ENCODE assay signal across 27 cellular contexts in the genomic region with DNA sequence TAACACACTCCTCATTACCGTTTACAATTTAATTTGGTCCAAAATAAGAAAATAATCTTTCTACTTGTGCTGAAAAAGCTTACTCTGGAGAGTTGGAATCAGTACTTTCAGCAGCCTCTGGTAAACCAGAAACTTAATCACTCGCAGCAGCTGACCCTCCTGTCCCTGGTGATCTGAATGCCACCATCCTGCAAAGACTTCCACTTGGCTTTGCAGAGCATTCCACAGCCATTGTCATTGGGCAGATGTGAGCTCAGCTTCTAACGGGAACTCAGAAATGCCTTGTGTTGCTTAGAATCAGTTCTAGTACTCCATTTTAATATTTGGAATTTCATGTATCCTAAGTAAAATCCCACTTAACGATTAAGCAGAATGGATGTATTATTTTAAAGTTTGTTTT. TPM values are rescaled to one million over a fixed set of nuclear protein-coding genes. Genes with fewer than 3 reads are reported as not detected.
"Had no signal": no experiment of that assay in that cellular context is flagged by ENCODE, and none has a peak within 500 bp of the region (broad histone marks: within the 10 kb centered on the region; RNA-seq: fewer than 3 reads in every experiment).

No MANE protein-coding gene starts in this region.

- H3K27me3 ChIP-seq: ascending aorta, body of pancreas, SJCRH30 had no signal

- H3K27ac ChIP-seq: ascending aorta, body of pancreas, SJCRH30 had no signal

- H3K4me2 ChIP-seq: SK-N-SH had no signal

- ATAC-seq: activated CD8-positive, alpha-beta T cell treated with anti-CD3 and anti-CD28 coated beads, Interleukin-2, amount 10 ng/mL, durations not matched to agents 7 days and 5 days; activated naive CD4-positive, alpha-beta T cell treated with anti-CD3 and anti-CD28 coated beads, Interleukin-2, amount 50 U/mL, for 72 hours; activated naive CD8-positive, alpha-beta T cell treated with anti-CD3 and anti-CD28 coated beads, Interleukin-2, amount 50 U/mL, for 24 hours; body of pancreas; Panc1; Right ventricle myocardium inferior had no signal

- H3K4me1 ChIP-seq: ascending aorta, body of pancreas, SJCRH30 had no signal

- H3K9ac ChIP-seq: SK-N-SH had no signal

- H3K36me3 ChIP-seq: ascending aorta, SJCRH30 had no signal

- H3K4me3 ChIP-seq: ascending aorta, body of pancreas, SJCRH30 had no signal

- DNase-seq: activated CD4-positive, alpha-beta T cell treated with anti-CD3 and anti-CD28 coated beads for 48 hours; activated CD4-positive, alpha-beta T cell treated with anti-CD3 and anti-CD28 coated beads, Interleukin-2, amount 50 U/mL, for 4 hours; activated CD4-positive, CD25-positive, alpha-beta regulatory T cell treated with anti-CD3 and anti-CD28 coated beads, Interleukin-2, amount 50 U/mL, for 72 hours; activated CD8-positive, alpha-beta memory T cell treated with anti-CD3 and anti-CD28 coated beads, Interleukin-2, amount 50 U/mL, for 48 hours; activated CD8-positive, alpha-beta T cell treated with anti-CD3 and anti-CD28 coated beads, Interleukin-2, amount 10 ng/mL, durations not matched to agents 7 days and 5 days; activated naive CD8-positive, alpha-beta T cell treated with anti-CD3 and anti-CD28 coated beads, Interleukin-2, amount 50 U/mL, for 24 hours; activated T-cell treated with anti-CD3 and anti-CD28 coated beads, Interleukin-2, amount 50 U/mL, for 1 hour; amniotic stem cell; body of pancreas; KG1; NCI-H1092; NCI-H1417; NCI-H1930; NCI-H226; NCI-H526; NCI-H774; NK-92 treated with Interleukin-12 subunit alpha and Interleukin-12 subunit beta, amount 100 ng/mL, for 24 hours; OCI-M1; RPMI8226; SJCRH30; SK-N-SH had no signal

- H3K9me3 ChIP-seq: ascending aorta, body of pancreas, SJCRH30, SK-N-SH had no signal

RNA-seq across cellular contexts. Expression of a gene that starts 59.7 kb away (rescaled TPM):
- total RNA-seq: MCF 10A, NCI-H460 had no signal
